ENCODE assay signal across 18 cellular contexts in genomic region chr3:148400754-148401153, GRCh38.
A peak's percentile ranks its signal among the peaks of the same experiment; 100 is the strongest.
DNase-seq lines count a peak whose midpoint lies in the region; ATAC-seq, FAIRE-seq and TF ChIP-seq lines count a peak whose summit lies in the region.
"Had no signal": no experiment of that assay in that cellular context is flagged by ENCODE, and none has a peak within 500 bp of the region (broad histone marks: within the 10 kb centered on the region; RNA-seq: fewer than 3 reads in every experiment).

No MANE protein-coding gene starts in this region.

- H3K4me1 ChIP-seq in liver (ENCODE audit: control insufficient read depth in 4 of 4, insufficient read depth in 4 of 4, low read length in 3 of 4) = no peaks in the 10 kb centered on the region
- H3K4me1 ChIP-seq in right lobe of liver = no peaks in the 10 kb centered on the region
- no peaks in the 10 kb centered on the region for H3K4me1 ChIP-seq in kidney (ENCODE audit: control insufficient read depth in 1 of 2, insufficient read depth in 1 of 2, low read depth in 1 of 2, low read length in 2 of 2)
- H3K4me1 ChIP-seq in naive thymus-derived CD4-positive, alpha-beta T cell (ENCODE audit: control insufficient read depth in 2 of 2, insufficient read depth in 2 of 2, low read length in 2 of 2) = no peaks in the 10 kb centered on the region

- peak overlapping the region; percentile 11 for H3K27ac Mint-ChIP-seq in chondrocyte (ENCODE audit: unreplicated experiment)
- no peak overlapping the region for H3K27ac Mint-ChIP-seq in naive thymus-derived CD4-positive, alpha-beta T cell
- H3K27ac Mint-ChIP-seq: CD14-positive monocyte had no signal

- no peaks in the 10 kb centered on the region for H3K36me3 Mint-ChIP-seq in chondrocyte (ENCODE audit: low read depth)
- no peaks in the 10 kb centered on the region for H3K36me3 Mint-ChIP-seq in naive thymus-derived CD4-positive, alpha-beta T cell
- H3K36me3 Mint-ChIP-seq: CD14-positive monocyte had no signal

- H3K9ac ChIP-seq in liver (ENCODE audit: low read depth in 1 of 2, low read length in 2 of 2) (no peak overlapping the region), kidney (ENCODE audit: low read length in 2 of 2) (no peak overlapping the region)

- POLR2A ChIA-PET in naive thymus-derived CD4-positive, alpha-beta T cell (lab: Charles Lee) = no interaction called here

- 92% methylated on average over 1 of the region's 1 CpG for WGBS in liver
- WGBS in right lobe of liver (ENCODE audit: insufficient coverage, low coverage, low lambda C conversion rate, missing lambda C conversion rate) = 69% methylated on average over 1 of the region's 1 CpG

- H3K36me3 ChIP-seq in liver (ENCODE audit: control insufficient read depth in 4 of 4, insufficient read depth in 3 of 4, low read depth in 1 of 4, low read length in 3 of 4) (no peaks in the 10 kb centered on the region), right lobe of liver (no peaks in the 10 kb centered on the region), kidney (ENCODE audit: control insufficient read depth in 1 of 2, insufficient read depth in 2 of 2, low read length in 2 of 2) (no peaks in the 10 kb centered on the region)
- H3K36me3 ChIP-seq in naive thymus-derived CD4-positive, alpha-beta T cell (ENCODE audit: control insufficient read depth in 2 of 3, insufficient read depth in 3 of 3, low read length in 3 of 3) = no peaks in the 10 kb centered on the region

- no peak for TF ChIP-seq POLR2A in right lobe of liver (IDR thresholded peaks at IDR 0.05)

- no peak overlapping the region for H3K27ac ChIP-seq in liver (ENCODE audit: low read depth in 1 of 2, low read length in 2 of 2)
- no peak overlapping the region for H3K27ac ChIP-seq in right lobe of liver
- H3K27ac ChIP-seq in kidney (ENCODE audit: low read depth in 2 of 2, low read length in 2 of 2) = no peak overlapping the region
- H3K27ac ChIP-seq in naive thymus-derived CD4-positive, alpha-beta T cell (ENCODE audit: low read depth, low read length) = no peak overlapping the region

- no peak for DNase-seq in right lobe of liver
- no peak for DNase-seq in chondrocyte (ENCODE audit: low spot score)
- DNase-seq in kidney = no peak
- no peak for DNase-seq in naive thymus-derived CD4-positive, alpha-beta T cell
- DNase-seq: AML-193; COR-L47; KBM-7; NCI-H1417 treated with DMSO at 0.1 percent for 48 hours; NCI-H1930; NCI-H446 treated with DMSO at 0.1 percent for 48 hours; NK-92 treated with Interleukin-12 subunit alpha and Interleukin-12 subunit beta, amount 100 ng/mL, for 24 hours; SIG-M5 had no signal

- no peaks in the 10 kb centered on the region for H3K27me3 Mint-ChIP-seq in chondrocyte (ENCODE audit: low read depth)
- no peaks in the 10 kb centered on the region for H3K27me3 Mint-ChIP-seq in naive thymus-derived CD4-positive, alpha-beta T cell

- H3K27me3 ChIP-seq in liver (ENCODE audit: control insufficient read depth in 4 of 4, insufficient read depth in 4 of 4, low read length in 3 of 4) = peaks cover 0 to 4% (median 0%) of the 10 kb centered on the region in 4 donors
- H3K27me3 ChIP-seq in right lobe of liver = no peaks in the 10 kb centered on the region
- H3K27me3 ChIP-seq in naive thymus-derived CD4-positive, alpha-beta T cell (ENCODE audit: control insufficient read depth in 2 of 2, insufficient read depth in 2 of 2, low read length in 2 of 2) = no peaks in the 10 kb centered on the region

- H3K4me3 ChIP-seq in liver (ENCODE audit: low read depth in 1 of 3, low read length in 3 of 3) (no peak overlapping the region), right lobe of liver (no peak overlapping the region), kidney (ENCODE audit: low read length in 2 of 2) (no peak overlapping the region)
- no peak overlapping the region for H3K4me3 ChIP-seq in naive thymus-derived CD4-positive, alpha-beta T cell (ENCODE audit: low read length)

- TF ChIP-seq CTCF in liver (IDR thresholded peaks at IDR 0.05; ENCODE audit: low read depth, low read length, missing input control) = no peak
- no peak for TF ChIP-seq CTCF in right lobe of liver (IDR thresholded peaks at IDR 0.05)
- no peak for TF ChIP-seq CTCF in chondrocyte (IDR thresholded peaks at IDR 0.05)
- TF ChIP-seq CTCF in kidney (IDR thresholded peaks at IDR 0.05; ENCODE audit: borderline replicate concordance, extremely low read depth, insufficient read depth) = no peak

- H3K9me3 ChIP-seq in liver (ENCODE audit: control insufficient read depth in 4 of 4, low read length in 3 of 4) (no peaks in the 10 kb centered on the region), right lobe of liver (no peaks in the 10 kb centered on the region), kidney (ENCODE audit: control insufficient read depth in 1 of 2, low read length in 2 of 2) (no peaks in the 10 kb centered on the region)
- no peaks in the 10 kb centered on the region for H3K9me3 ChIP-seq in naive thymus-derived CD4-positive, alpha-beta T cell (ENCODE audit: control insufficient read depth in 2 of 3, low read length in 3 of 3)

- no peak for ATAC-seq in right lobe of liver
- ATAC-seq in HG03025 (IDR thresholded peaks at IDR 0.05; ENCODE audit: low FRiP score, unreplicated experiment) = no peak
- no peak for ATAC-seq in HG02970 (IDR thresholded peaks at IDR 0.05; ENCODE audit: low FRiP score, unreplicated experiment)
- ATAC-seq in GM18519 (IDR thresholded peaks at IDR 0.05; ENCODE audit: low FRiP score, unreplicated experiment) = no peak
- no peak for ATAC-seq in naive thymus-derived CD4-positive, alpha-beta T cell

- peaks cover 2% of the 10 kb centered on the region for H3K9me3 Mint-ChIP-seq in chondrocyte (ENCODE audit: low read depth)
- H3K9me3 Mint-ChIP-seq in naive thymus-derived CD4-positive, alpha-beta T cell = peaks cover 0 to 14% (median 2%) of the 10 kb centered on the region in 11 donors
- H3K9me3 Mint-ChIP-seq: CD14-positive monocyte had no signal

- H3K4me3 Mint-ChIP-seq in chondrocyte (ENCODE audit: unreplicated experiment) = no peak overlapping the region
- H3K4me3 Mint-ChIP-seq in naive thymus-derived CD4-positive, alpha-beta T cell = no peak overlapping the region
- H3K4me3 Mint-ChIP-seq: CD14-positive monocyte had no signal

- H3K4me1 Mint-ChIP-seq in chondrocyte (ENCODE audit: low read depth) = peaks cover 4% of the 10 kb centered on the region
- no peaks in the 10 kb centered on the region for H3K4me1 Mint-ChIP-seq in naive thymus-derived CD4-positive, alpha-beta T cell
- H3K4me1 Mint-ChIP-seq: CD14-positive monocyte had no signal

- TF ChIP-seq RAD21 in liver (IDR thresholded peaks at IDR 0.05) = no peak

- CTCF ChIA-PET in naive thymus-derived CD4-positive, alpha-beta T cell (lab: Charles Lee) = no interaction called here

- intact Hi-C loops in right lobe of liver (cut with DNase I) (no loop called here), kidney (cut with DNase I) (no loop called here)
- intact Hi-C loops in naive thymus-derived CD4-positive, alpha-beta T cell (cut with micrococcal nuclease) = no loop called here

- FAIRE-seq in kidney (lab: Jason Lieb, UNC) = peak; percentile 42
- FAIRE-seq: A204.1 had no signal

TF ChIP-seq in liver, 16 proteins besides CTCF, POLR2A, EP300 and RAD21:
- TF ChIP-seq ZBTB33 (IDR thresholded peaks at IDR 0.05) (no peak), RXRA (IDR thresholded peaks at IDR 0.05) (no peak), JUND (IDR thresholded peaks at IDR 0.05) (no peak), ATF3 (IDR thresholded peaks at IDR 0.05) (no peak), FOXA2 (IDR thresholded peaks at IDR 0.05) (no peak), YY1 (IDR thresholded peaks at IDR 0.05) (no peak), FOXA1 (IDR thresholded peaks at IDR 0.05) (no peak), EGR1 (IDR thresholded peaks at IDR 0.05; ENCODE audit: low read depth in 2 of 2) (no peak), NR2F2 (IDR thresholded peaks at IDR 0.05) (peak; percentile 39)
